8 cellular contexts compared by ENCODE assay signal in the genomic region with DNA sequence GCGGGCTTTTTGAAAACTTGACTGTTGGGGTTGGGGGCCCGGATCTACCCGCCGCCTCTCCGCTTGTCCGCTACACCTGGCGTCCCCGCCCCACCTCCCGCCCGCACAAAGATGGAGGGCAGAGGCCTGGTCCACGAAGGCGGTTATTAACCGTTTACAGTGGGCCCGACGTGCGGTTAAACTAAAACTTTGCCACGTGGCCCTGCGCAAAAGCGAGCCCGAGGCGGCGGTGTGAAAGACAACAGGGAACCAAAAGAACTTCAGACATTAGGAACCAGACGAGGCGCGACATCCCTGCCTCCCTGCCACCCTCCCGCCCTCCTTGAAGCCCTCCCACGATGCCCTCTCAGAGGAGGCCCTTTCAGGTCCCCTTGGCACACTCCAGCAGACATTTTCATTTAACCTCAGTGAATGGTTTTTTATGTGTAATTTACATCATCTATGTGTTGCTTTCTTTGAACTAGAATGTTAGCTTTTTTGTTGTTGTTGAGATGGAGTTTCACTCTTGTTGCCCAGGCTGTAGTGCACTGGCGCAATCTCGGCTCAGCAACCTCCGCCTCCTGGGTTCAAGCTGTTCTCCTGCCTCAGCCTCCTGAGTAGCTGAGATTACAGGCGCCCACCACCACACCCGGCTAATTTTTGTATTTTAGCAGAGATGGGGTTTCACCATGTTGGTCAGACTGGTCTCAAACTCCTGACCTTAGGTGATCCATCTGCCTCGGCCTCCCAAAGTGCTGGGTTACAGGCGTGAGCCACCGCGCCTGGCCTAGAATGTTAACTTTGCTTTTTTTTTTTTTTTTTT. TPM values are rescaled to one million over a fixed set of nuclear protein-coding genes. Genes with fewer than 3 reads are reported as not detected.
DNase-seq lines count a peak whose midpoint lies in the region; ATAC-seq, FAIRE-seq and TF ChIP-seq lines count a peak whose summit lies in the region.

No MANE protein-coding gene starts in this region.

- peak overlapping the region; percentile 100 for H3K27ac Mint-ChIP-seq in CD14-positive monocyte
- peak overlapping the region; percentile 100 for H3K27ac Mint-ChIP-seq in osteocyte (ENCODE audit: unreplicated experiment)

- peak; percentile 20 for ATAC-seq in GM21529 (IDR thresholded peaks at IDR 0.05; ENCODE audit: unreplicated experiment)

- H3K9me3 ChIP-seq in Peyer's patch (no peaks in the 10 kb centered on the region), esophagus squamous epithelium (no peaks in the 10 kb centered on the region)

- DNase-seq in CD14-positive monocyte (ENCODE audit: low spot score): no peak
- DNase-seq in Peyer's patch: no peak
- DNase-seq in esophagus squamous epithelium (lab: John Stamatoyannopoulos, UW): no peak
- DNase-seq in osteocyte (ENCODE audit: extremely low spot score, unreplicated experiment): no peak
- DNase-seq in dedifferentiated amniotic fluid mesenchymal stem cell (ENCODE audit: extremely low spot score): no peak
- no peak for DNase-seq in NK-92 treated with Interleukin-12 subunit alpha and Interleukin-12 subunit beta, amount 100 ng/mL, for 24 hours (lab: John Stamatoyannopoulos, UW)
- DNase-seq in H54 (ENCODE audit: insufficient read length, low spot score): no peak

- FAIRE-seq in H54 (lab: Jason Lieb, UNC): no peak

- H3K27ac ChIP-seq in Peyer's patch (peak overlapping the region; percentile 95 to 99 (median 98)), esophagus squamous epithelium (peak overlapping the region; percentile 97 to 100 (median 99))

- whole genome bisulfite sequencing in esophagus squamous epithelium, 2 donors: 46 to 65% methylated on average over 15 to 19 of the region's 36 CpGs

- peaks cover 0 to 2% (median 0%) of the 10 kb centered on the region in 7 donors for H3K9me3 Mint-ChIP-seq in CD14-positive monocyte
- no peaks in the 10 kb centered on the region for H3K9me3 Mint-ChIP-seq in osteocyte (ENCODE audit: unreplicated experiment)

- peaks cover 0 to 2% (median 0%) of the 10 kb centered on the region in 3 donors for H3K27me3 Mint-ChIP-seq in CD14-positive monocyte (ENCODE audit: low read depth in 3 of 3)
- peaks cover 30% of the 10 kb centered on the region for H3K27me3 Mint-ChIP-seq in osteocyte (ENCODE audit: unreplicated experiment)

- no peaks in the 10 kb centered on the region for H3K36me3 ChIP-seq in Peyer's patch
- H3K36me3 ChIP-seq in esophagus squamous epithelium: no peaks in the 10 kb centered on the region

- TF ChIP-seq CTCF in CD14-positive monocyte (IDR thresholded peaks at IDR 0.05) (no peak), Peyer's patch (IDR thresholded peaks at IDR 0.05) (no peak), esophagus squamous epithelium (IDR thresholded peaks at IDR 0.05) (peak in 1 of 6 experiments; percentile 3), osteocyte (IDR thresholded peaks at IDR 0.05) (no peak)

- H3K4me3 ChIP-seq in Peyer's patch (peak overlapping the region; percentile 64 to 88 (median 74)), esophagus squamous epithelium (peak overlapping the region; percentile 62 to 93 (median 74))

- peaks cover 3 to 5% of the 10 kb centered on the region in 2 donors for H3K36me3 Mint-ChIP-seq in CD14-positive monocyte
- peaks cover 14% of the 10 kb centered on the region for H3K36me3 Mint-ChIP-seq in osteocyte (ENCODE audit: unreplicated experiment)

- TF ChIP-seq POLR2A in Peyer's patch (IDR thresholded peaks at IDR 0.05) (no peak), esophagus squamous epithelium (IDR thresholded peaks at IDR 0.05) (no peak), H54 (IDR thresholded peaks at IDR 0.05; ENCODE audit: low read depth, low read length) (no peak)

- H3K4me3 Mint-ChIP-seq in CD14-positive monocyte: peak overlapping the region; percentile 92 to 99
- H3K4me3 Mint-ChIP-seq in osteocyte (ENCODE audit: unreplicated experiment): peak overlapping the region; percentile 99

- peaks cover 0 to 17% (median 0%) of the 10 kb centered on the region in 4 donors for H3K4me1 ChIP-seq in Peyer's patch
- peaks cover 0 to 50% (median 14%) of the 10 kb centered on the region in 3 donors for H3K4me1 ChIP-seq in esophagus squamous epithelium

- intact Hi-C loops in CD14-positive monocyte (cut with micrococcal nuclease) (loop anchor here in 1 of 2 donors (5.0 kb wide), 1 partner anchor 277 kb away; a partner anchor contains a TSS), esophagus squamous epithelium (cut with DNase I) (no loop called here)

- H3K4me1 Mint-ChIP-seq in CD14-positive monocyte (peaks cover 26% of the 10 kb centered on the region), osteocyte (ENCODE audit: unreplicated experiment) (peaks cover 19% of the 10 kb centered on the region)

- H3K27me3 ChIP-seq in Peyer's patch (no peaks in the 10 kb centered on the region), esophagus squamous epithelium (no peaks in the 10 kb centered on the region)

RNA-seq across cellular contexts. Expression of a gene that starts 1.0 kb away (rescaled TPM):
- 10 to 100 TPM in 1 of 2 donors, 1 to 10 TPM in 1; 8.3 to 10.8 TPM for polyA plus RNA-seq in CD14-positive monocyte
- total RNA-seq in Peyer's patch: 10 to 100 TPM in 1 of 4 donors, 1 to 10 TPM in 3; 5.8 to 13.2 (median 7.3) TPM
- total RNA-seq in esophagus squamous epithelium: 10 to 100 TPM in 2 of 4 donors, 1 to 10 TPM in 2; 8.4 to 13.7 (median 9.4) TPM
- total RNA-seq in osteocyte: 43.3 TPM in 2 replicates

RNA-seq across cellular contexts. Expression of a gene that starts 19.3 kb away (rescaled TPM):
- not detected for polyA plus RNA-seq in CD14-positive monocyte
- total RNA-seq in Peyer's patch (1 to 10 TPM; 5.0 to 9.5 (median 6.3) TPM), esophagus squamous epithelium (1 to 10 TPM; 1.7 to 3.8 (median 3.1) TPM), osteocyte (2.2 and 3.1 TPM in 2 replicates)
